In genomic region chr1:118970451-118970850, GRCh38 we compare ENCODE assay signal across 22 cellular contexts. TPM values are rescaled to one million over a fixed set of nuclear protein-coding genes. Genes with fewer than 3 reads are reported as not detected.
"Had no signal": no experiment of that assay in that cellular context is flagged by ENCODE, and none has a peak within 500 bp of the region (broad histone marks: within the 10 kb centered on the region; RNA-seq: fewer than 3 reads in every experiment).

No MANE protein-coding gene starts in this region.

- H3K4me2 ChIP-seq: smooth muscle cell had no signal

- H3K27me3 ChIP-seq: pancreas, right lobe of liver, thyroid gland, upper lobe of left lung had no signal

- ATAC-seq: left ventricle myocardium superior; lower lobe of right lung; natural killer cell treated with Interleukin-12 subunit alpha and Interleukin-12 subunit beta and Interleukin-15 and Interleukin-18, amount 100 ng/mL, for 72 hours; pancreas; right lobe of liver; stimulated activated naive CD8-positive, alpha-beta T cell treated with anti-CD3 and anti-CD28 coated beads, Interleukin-15, amount 100 ng/mL, for 72 hours had no signal

- H3K4me3 ChIP-seq: coronary artery, esophagus squamous epithelium, lower lobe of right lung, pancreas, right lobe of liver, smooth muscle cell, thyroid gland, upper lobe of left lung had no signal

- H3K36me3 ChIP-seq: esophagus squamous epithelium, lower lobe of right lung, neutrophil, pancreas, right lobe of liver, thyroid gland, upper lobe of left lung had no signal

- H3K4me1 ChIP-seq: esophagus squamous epithelium, lower lobe of right lung, pancreas, thyroid gland, upper lobe of left lung had no signal

- H3K9me3 ChIP-seq: esophagus squamous epithelium, lower lobe of right lung, neutrophil, pancreas, right lobe of liver, thyroid gland, upper lobe of left lung had no signal

- H3K27ac ChIP-seq: coronary artery, esophagus squamous epithelium, lower lobe of right lung, neutrophil, pancreas, right lobe of liver, thyroid gland, upper lobe of left lung had no signal

- DNase-seq: dermis blood vessel endothelial cell; effector memory CD4-positive, alpha-beta T cell; erythroblast; esophagus squamous epithelium; foreskin melanocyte; left ventricle myocardium superior; lower lobe of right lung; naive B cell; pancreas; right lobe of liver; stimulated activated CD4-positive, alpha-beta T cell treated with anti-CD3 and anti-CD28 coated beads, Interleukin-12 subunit alpha, Interleukin-12 subunit beta, amount 100 ng/mL, for 4 hours; stimulated activated CD4-positive, alpha-beta T cell treated with anti-CD3 and anti-CD28 coated beads, Interleukin-1b, Interleukin-23, amount 100 ng/mL, for 48 hours; stimulated activated CD4-positive, alpha-beta T cell treated with anti-CD3 and anti-CD28 coated beads, Interleukin-4, amount 100 ng/mL, for 1 hour; stimulated activated CD8-positive, alpha-beta memory T cell treated with anti-CD3 and anti-CD28 coated beads, Interleukin-4, amount 100 ng/mL, for 48 hours; stimulated activated naive CD4-positive, alpha-beta T cell; stimulated activated naive CD8-positive, alpha-beta T cell treated with anti-CD3 and anti-CD28 coated beads, Interleukin-15, amount 100 ng/mL, for 72 hours; thyroid gland; upper lobe of left lung had no signal

RNA-seq across cellular contexts. Expression of gene TBX15, which starts 17.7 kb away (rescaled TPM):
- total RNA-seq: dermis blood vessel endothelial cell; natural killer cell treated with Interleukin-12 subunit alpha and Interleukin-12 subunit beta and Interleukin-15 and Interleukin-18, amount 100 ng/mL, for 72 hours had no signal
